Comparison of ENCODE assay signal across 8 cellular contexts in the genomic region with DNA sequence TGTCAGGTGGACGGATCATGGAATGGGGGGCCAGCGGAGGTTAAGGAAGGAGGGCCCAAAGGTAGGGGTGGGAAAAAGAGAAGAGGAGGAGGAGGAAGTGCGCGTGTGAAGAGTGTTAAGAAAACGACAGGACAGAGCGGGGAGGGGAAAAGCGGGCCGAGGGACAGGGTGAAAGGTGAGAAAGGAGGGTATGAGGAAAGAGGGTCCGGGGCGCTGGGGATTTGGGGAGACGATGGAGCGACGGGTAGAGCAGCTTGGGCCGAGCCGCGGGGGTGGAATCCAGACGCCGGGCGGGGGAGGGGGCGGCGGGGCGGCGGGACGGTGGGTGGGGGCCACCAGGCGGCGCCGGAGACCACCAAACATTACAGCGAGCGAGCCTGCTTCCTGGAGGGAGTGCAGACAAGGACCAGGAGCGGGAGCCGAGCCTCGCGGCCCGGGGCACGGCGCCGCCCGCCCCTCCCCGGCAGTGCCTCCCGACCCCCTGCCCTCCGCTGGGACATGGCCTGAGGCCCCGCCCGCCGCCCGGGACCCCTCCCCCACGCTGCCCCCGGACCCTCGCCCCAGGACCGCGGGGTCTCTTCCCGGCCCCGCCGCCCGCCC. TPM values are rescaled to one million over a fixed set of nuclear protein-coding genes. Genes with fewer than 3 reads are reported as not detected.
DNase-seq lines count a peak whose midpoint lies in the region; ATAC-seq and TF ChIP-seq lines count a peak whose summit lies in the region.
"Not testable (repeated sequence)": the region's sequence is repeated elsewhere in the genome, so short reads cannot be mapped to it uniquely, and the experiment has no call there.

No MANE protein-coding gene starts in this region.

- H3K36me3 ChIP-seq in BLaER1; OCI-LY1 (ENCODE audit: insufficient read depth, low read length); esophagus squamous epithelium: not testable (repeated sequence)

- H3K9ac ChIP-seq in BLaER1 = peak overlapping the region; percentile 79
- peak overlapping the region; percentile 65 for H3K9ac ChIP-seq in OCI-LY1 (ENCODE audit: low read length)

- 0 out of 2 replicates have a peak overlapping the region, but pooled peaks have one; percentile 36 for H3K4me2 ChIP-seq in BLaER1
- H3K4me2 ChIP-seq in OCI-LY1 (ENCODE audit: low read length) = peak overlapping the region; percentile 61

- peak overlapping the region; percentile 96 for H3K4me3 Mint-ChIP-seq in activated naive CD4-positive, alpha-beta T cell treated with anti-CD3 and anti-CD28 coated beads, Interleukin-2, amount 50 U/mL, for 24 hours

- intact Hi-C loops in esophagus squamous epithelium (cut with DNase I) = not testable (repeated sequence)

- not testable (repeated sequence) for H3K27me3 Mint-ChIP-seq in activated naive CD4-positive, alpha-beta T cell treated with anti-CD3 and anti-CD28 coated beads, Interleukin-2, amount 50 U/mL, for 24 hours

- H3K36me3 Mint-ChIP-seq in activated naive CD4-positive, alpha-beta T cell treated with anti-CD3 and anti-CD28 coated beads, Interleukin-2, amount 50 U/mL, for 24 hours = not testable (repeated sequence)

- WGBS in esophagus squamous epithelium, 2 donors = 0 to 2% methylated on average over 7 to 10 of the region's 54 CpGs

- not testable (repeated sequence) for H3K27ac Mint-ChIP-seq in activated naive CD4-positive, alpha-beta T cell treated with anti-CD3 and anti-CD28 coated beads, Interleukin-2, amount 50 U/mL, for 24 hours

- DNase-seq in esophagus squamous epithelium (lab: John Stamatoyannopoulos, UW) = not testable (repeated sequence)
- peak; percentile 4 for DNase-seq in stimulated activated CD4-positive, alpha-beta T cell treated with anti-CD3 and anti-CD28 coated beads, Interleukin-2, amount 100 ng/mL, for 4 hours (ENCODE audit: low read depth)

- peak overlapping the region; percentile 68 for H3K4me3 ChIP-seq in BLaER1
- peak overlapping the region; percentile 69 for H3K4me3 ChIP-seq in OCI-LY1 (ENCODE audit: low read depth, low read length, poor library complexity, severe bottlenecking)
- peak overlapping the region; percentile 45 to 73 (median 52) for H3K4me3 ChIP-seq in esophagus squamous epithelium
- H3K4me3 ChIP-seq in mononuclear cell (ENCODE audit: low read length) = peak overlapping the region; percentile 51

- H3K4me1 Mint-ChIP-seq in activated naive CD4-positive, alpha-beta T cell treated with anti-CD3 and anti-CD28 coated beads, Interleukin-2, amount 50 U/mL, for 24 hours = peaks cover 25% of the 10 kb centered on the region

- not testable (repeated sequence) for H3K27me3 ChIP-seq in BLaER1; OCI-LY1 (ENCODE audit: insufficient read depth, low read length); esophagus squamous epithelium; mononuclear cell (ENCODE audit: insufficient read depth, low read length)

- TF ChIP-seq CTCF in OCI-LY1 (IDR thresholded peaks at IDR 0.05; ENCODE audit: low read length); esophagus squamous epithelium (IDR thresholded peaks at IDR 0.05): not testable (repeated sequence)

- not testable (repeated sequence) for H3K9me2 ChIP-seq in OCI-LY1 (ENCODE audit: low read depth, low read length)

- peak overlapping the region; percentile 76 for H3K27ac ChIP-seq in BLaER1
- peak overlapping the region; percentile 28 for H3K27ac ChIP-seq in OCI-LY1 (ENCODE audit: low read depth, low read length, poor library complexity, severe bottlenecking)
- peak overlapping the region; percentile 84 to 93 (median 88) for H3K27ac ChIP-seq in esophagus squamous epithelium

- TF ChIP-seq POLR2A in esophagus squamous epithelium (IDR thresholded peaks at IDR 0.05) = not testable (repeated sequence)

- H3K9me3 ChIP-seq in BLaER1; OCI-LY1 (ENCODE audit: low read length); esophagus squamous epithelium; mononuclear cell (ENCODE audit: low read depth, low read length): not testable (repeated sequence)

- H3K4me1 ChIP-seq in BLaER1; OCI-LY1 (ENCODE audit: insufficient read depth, low read length, severe bottlenecking); mononuclear cell (ENCODE audit: insufficient read depth, low read length): not testable (repeated sequence)
- H3K4me1 ChIP-seq in esophagus squamous epithelium = peaks cover 0 to 31% (median 6%) of the 10 kb centered on the region in 3 donors

- ATAC-seq in GM19455 (IDR thresholded peaks at IDR 0.05; ENCODE audit: unreplicated experiment) = peak; percentile 16
- peak; percentile 16 for ATAC-seq in HG03039 (IDR thresholded peaks at IDR 0.05; ENCODE audit: unreplicated experiment)

- not testable (repeated sequence) for H3K9me3 Mint-ChIP-seq in activated naive CD4-positive, alpha-beta T cell treated with anti-CD3 and anti-CD28 coated beads, Interleukin-2, amount 50 U/mL, for 24 hours

- H3F3A ChIP-seq in OCI-LY1 (ENCODE audit: insufficient read depth, low read length) = not testable (repeated sequence)

- H4K20me1 ChIP-seq in BLaER1 = peaks cover 19% of the 10 kb centered on the region
- H4K20me1 ChIP-seq in OCI-LY1 (ENCODE audit: insufficient read depth, low read length) = not testable (repeated sequence)

- H3K79me2 ChIP-seq in OCI-LY1 (ENCODE audit: insufficient read depth, low read length) = not testable (repeated sequence)

- H2AFZ ChIP-seq in OCI-LY1 (ENCODE audit: low read length) = not testable (repeated sequence)

RNA-seq across cellular contexts. Expression of a gene that starts 15.9 kb away (rescaled TPM):
- total RNA-seq in esophagus squamous epithelium (1 to 10 TPM; 1.1 to 4.1 (median 1.8) TPM), mononuclear cell (2.3 TPM)

Comparison
In these comparisons a context has a peak if more than half of its experiments do, and no peak if none do; other contexts are left out.
1. H3K27ac ChIP-seq: peak in every context shown above with its lines; median percentile 88 in esophagus squamous epithelium; 76 in BLaER1; 28 in OCI-LY1.